ENCODE assay signal across 8 cellular contexts in the genomic region with DNA sequence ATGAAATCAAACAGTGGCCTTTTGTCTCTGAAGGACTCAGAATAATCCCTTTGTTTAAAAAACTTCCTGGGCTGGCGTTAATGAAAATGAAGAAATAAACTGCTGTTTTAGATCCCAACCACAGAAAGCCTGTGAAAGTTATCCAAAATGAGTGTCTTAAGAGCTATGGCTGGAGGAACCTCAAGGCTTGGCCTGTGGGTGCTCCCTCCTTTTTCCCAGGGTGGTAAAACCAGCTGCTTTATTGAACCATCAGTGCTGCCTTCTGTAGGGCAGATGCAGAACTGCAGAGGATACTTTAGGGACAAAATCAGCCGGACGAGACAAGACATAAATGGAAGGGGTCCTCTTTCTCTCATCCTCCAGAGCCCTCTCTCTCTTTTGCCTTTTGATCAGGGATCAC.
DNase-seq lines count a peak whose midpoint lies in the region; ATAC-seq and TF ChIP-seq lines count a peak whose summit lies in the region.

No MANE protein-coding gene starts in this region.

- H3K4me1 Mint-ChIP-seq in activated T-cell treated with anti-CD3 and anti-CD28 coated beads, Interleukin-2, amount 50 U/mL, for 4 hours (ENCODE audit: low read depth), result no peaks in the 10 kb centered on the region

- H3K9me2 ChIP-seq in DOHH2 (replicated peaks; ENCODE audit: control insufficient read depth, low read length), result no peaks in the 10 kb centered on the region

- no peaks in the 10 kb centered on the region for H4K20me1 ChIP-seq in DOHH2 (ENCODE audit: control insufficient read depth, insufficient read depth, low read depth, low read length)

- TF ChIP-seq CTCF in DOHH2 (IDR thresholded peaks at IDR 0.05; ENCODE audit: low read depth, low read length, poor library complexity, severe bottlenecking) (peak; percentile 48), astrocyte of the cerebellum (IDR thresholded peaks at IDR 0.05; ENCODE audit: low read depth, low read length, missing control alignments) (peak; percentile 43), lower lobe of right lung (IDR thresholded peaks at IDR 0.05) (peak; percentile 37)

- H3K27me3 ChIP-seq in DOHH2 (ENCODE audit: control insufficient read depth, low read length) (no peaks in the 10 kb centered on the region), lower lobe of right lung (ENCODE audit: low read depth) (no peaks in the 10 kb centered on the region)

- peak; percentile 50 for ATAC-seq in HG03520 (IDR thresholded peaks at IDR 0.05; ENCODE audit: unreplicated experiment)
- no peak for ATAC-seq in lower lobe of right lung
- ATAC-seq in GM19395 (IDR thresholded peaks at IDR 0.05; ENCODE audit: unreplicated experiment), result no peak
- no peak for ATAC-seq in activated T-cell treated with anti-CD3 and anti-CD28 coated beads, Interleukin-2, amount 50 U/mL, for 4 hours
- ATAC-seq in HG03442 (IDR thresholded peaks at IDR 0.05; ENCODE audit: unreplicated experiment), result no peak

- H3K4me1 ChIP-seq in DOHH2 (ENCODE audit: control insufficient read depth, low read length) (no peaks in the 10 kb centered on the region), lower lobe of right lung (no peaks in the 10 kb centered on the region)

- no peak overlapping the region for H3K4me2 ChIP-seq in DOHH2 (ENCODE audit: low read length)

- H3K27me3 Mint-ChIP-seq in activated T-cell treated with anti-CD3 and anti-CD28 coated beads, Interleukin-2, amount 50 U/mL, for 4 hours (ENCODE audit: low read depth), result no peaks in the 10 kb centered on the region

- H3K27ac ChIP-seq in DOHH2 (ENCODE audit: low read depth, low read length), result no peak overlapping the region
- no peak overlapping the region for H3K27ac ChIP-seq in lower lobe of right lung

- no peak for DNase-seq in astrocyte of the cerebellum (ENCODE audit: low read depth)
- no peak for DNase-seq in lower lobe of right lung
- DNase-seq in activated T-cell treated with anti-CD3 and anti-CD28 coated beads, Interleukin-2, amount 50 U/mL, for 4 hours, result no peak
- no peak for DNase-seq in stimulated activated naive CD4-positive, alpha-beta T cell (lab: John Stamatoyannopoulos, UW)

- H3K9me3 Mint-ChIP-seq in activated T-cell treated with anti-CD3 and anti-CD28 coated beads, Interleukin-2, amount 50 U/mL, for 4 hours, result no peaks in the 10 kb centered on the region

- H3K4me3 ChIP-seq in DOHH2 (ENCODE audit: low read length) (no peak overlapping the region), astrocyte of the cerebellum (ENCODE audit: low read depth, low read length) (no peak overlapping the region), lower lobe of right lung (no peak overlapping the region)

- H3K36me3 Mint-ChIP-seq in activated T-cell treated with anti-CD3 and anti-CD28 coated beads, Interleukin-2, amount 50 U/mL, for 4 hours (ENCODE audit: insufficient read depth), result peaks cover 54% of the 10 kb centered on the region

- H3F3A ChIP-seq in DOHH2 (ENCODE audit: control insufficient read depth, insufficient read depth), result no peaks in the 10 kb centered on the region

- H3K4me3 Mint-ChIP-seq in activated T-cell treated with anti-CD3 and anti-CD28 coated beads, Interleukin-2, amount 50 U/mL, for 4 hours, result no peak overlapping the region

- H3K79me2 ChIP-seq in DOHH2 (ENCODE audit: control insufficient read depth, low read length), result no peaks in the 10 kb centered on the region

- in situ Hi-C loops in astrocyte of the cerebellum (cut with HindIII; ENCODE audit: low sequenced_read_pairs), result no loop called here

- H3K36me3 ChIP-seq in DOHH2 (ENCODE audit: control insufficient read depth, low read length) (peaks cover 73% of the 10 kb centered on the region), lower lobe of right lung (peaks cover 97% of the 10 kb centered on the region)

- intact Hi-C loops in lower lobe of right lung (cut with DNase I), result no loop called here

- H3K9me3 ChIP-seq in DOHH2 (ENCODE audit: control insufficient read depth, insufficient read depth, low read length) (no peaks in the 10 kb centered on the region), lower lobe of right lung (no peaks in the 10 kb centered on the region)
